23 cellular contexts compared by ENCODE assay signal in the genomic region with DNA sequence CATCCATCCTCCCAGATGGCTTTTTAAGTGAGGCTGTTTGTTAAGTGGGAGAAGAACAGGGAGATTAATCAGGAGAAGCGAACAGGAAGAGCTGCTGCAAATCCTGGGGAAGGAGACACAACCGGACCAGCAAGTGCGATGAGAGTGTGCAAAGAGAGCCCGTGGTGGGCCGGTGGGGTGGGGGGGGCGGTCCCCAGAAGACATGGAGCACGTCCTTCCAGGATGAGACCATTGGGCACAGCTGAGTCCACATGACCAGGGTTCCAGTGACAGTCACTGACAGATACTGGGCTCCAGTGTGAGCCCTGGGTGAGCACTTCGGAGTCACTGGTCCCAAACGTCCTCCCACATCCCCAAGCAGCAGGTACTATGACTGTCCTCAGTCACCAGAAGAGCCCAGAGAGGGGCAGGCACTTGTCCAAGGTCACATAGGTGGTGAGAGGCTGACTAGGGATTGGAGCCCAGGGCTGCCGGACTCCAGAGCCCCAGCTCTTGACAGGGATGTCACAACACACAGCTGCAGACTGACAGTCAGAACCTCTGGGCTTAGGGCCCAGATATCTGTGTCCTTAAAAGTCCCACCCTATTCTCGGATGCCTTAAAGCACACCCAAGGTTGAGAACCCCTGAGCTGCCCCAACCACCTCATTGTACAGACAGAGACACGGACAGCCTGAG.
DNase-seq lines count a peak whose midpoint lies in the region; ATAC-seq and TF ChIP-seq lines count a peak whose summit lies in the region.
"Had no signal": no experiment of that assay in that cellular context is flagged by ENCODE, and none has a peak within 500 bp of the region (broad histone marks: within the 10 kb centered on the region; RNA-seq: fewer than 3 reads in every experiment).

No MANE protein-coding gene starts in this region.

- DNase-seq in Right ventricle myocardium superior (no peak), right atrium auricular region (ENCODE audit: low spot score) (no peak), chondrocyte (ENCODE audit: low spot score) (peak; percentile 48), right cardiac atrium (peak; percentile 27 to 61 (median 60)), neuronal stem cell (ENCODE audit: low spot score) (no peak), WERI-Rb-1 (no peak), HPDE6-E6E7 (ENCODE audit: extremely low spot score) (no peak)
- DNase-seq: 8988T; ACHN; AML-193; BE2C; CD4-positive, alpha-beta T cell; CD8-positive, alpha-beta memory T cell; DMS 273 treated with DMSO at 0.1 percent for 48 hours; DMS79; GF-D8; HFFc6 had no signal

- no peaks in the 10 kb centered on the region for H3K4me1 ChIP-seq in right atrium auricular region
- no peaks in the 10 kb centered on the region for H3K4me1 ChIP-seq in right cardiac atrium (ENCODE audit: control insufficient read depth, insufficient read depth, low read length)
- no peaks in the 10 kb centered on the region for H3K4me1 ChIP-seq in neuronal stem cell (ENCODE audit: control insufficient read depth in 2 of 2, insufficient read depth in 1 of 2, low read depth in 1 of 2, low read length in 2 of 2)
- H3K4me1 ChIP-seq: A549; BE2C; BLaER1 treated with 17β-estradiol and CSF1 and Interleukin-3, amounts not matched to agents 10 nM and 100 nM; HAP-1 had no signal

- H2AFZ ChIP-seq in neuronal stem cell (ENCODE audit: low read length): no peak overlapping the region

- peak overlapping the region; percentile 59 for H3K18ac ChIP-seq in neuronal stem cell (ENCODE audit: low read length)

- no peak for TF ChIP-seq CTCF in right atrium auricular region (IDR thresholded peaks at IDR 0.05)
- no peak for TF ChIP-seq CTCF in chondrocyte (IDR thresholded peaks at IDR 0.05)
- TF ChIP-seq CTCF in WERI-Rb-1 (IDR thresholded peaks at IDR 0.05; ENCODE audit: low read depth, low read length): no peak

- H3K27ac Mint-ChIP-seq in chondrocyte (ENCODE audit: unreplicated experiment): no peak overlapping the region
- H3K27ac Mint-ChIP-seq: CD14-positive monocyte; CD4-positive, alpha-beta T cell; GM23338; HFFc6 had no signal

- no peak overlapping the region for H2BK5ac ChIP-seq in neuronal stem cell (ENCODE audit: low read length)

- H3K4me1 Mint-ChIP-seq in chondrocyte (ENCODE audit: low read depth): no peaks in the 10 kb centered on the region
- H3K4me1 Mint-ChIP-seq: CD14-positive monocyte; CD8-positive, alpha-beta memory T cell; GM23338 had no signal

- no peak overlapping the region for H3K4me3 Mint-ChIP-seq in chondrocyte (ENCODE audit: unreplicated experiment)
- H3K4me3 Mint-ChIP-seq: CD14-positive monocyte; CD4-positive, alpha-beta T cell; CD8-positive, alpha-beta memory T cell; GM23338; HFFc6 had no signal

- H3K27me3 Mint-ChIP-seq in chondrocyte (ENCODE audit: low read depth): peaks cover 32% of the 10 kb centered on the region

- H4K8ac ChIP-seq in neuronal stem cell (ENCODE audit: low read depth, low read length): no peak overlapping the region

- intact Hi-C loops in Right ventricle myocardium superior (cut with DNase I): loop anchor here (5.0 kb wide), 1 partner anchor 858 kb away; no protein-coding TSS in a partner anchor
- intact Hi-C loops in right cardiac atrium (cut with DNase I): loop anchor here in 3 of 4 donors (10.0 kb wide), 3 partner anchors 306 to 856 kb away; no protein-coding TSS in a partner anchor

- H2BK120ac ChIP-seq in neuronal stem cell (ENCODE audit: low read depth, low read length): no peak overlapping the region

- 41% methylated on average over 12 of the region's 12 CpGs for WGBS in right cardiac atrium
- WGBS in neuronal stem cell (ENCODE audit: extremely low coverage in 2 of 2, insufficient read length in 2 of 2, insufficient replicate concordance in 1 of 2), 2 donors: no CpG with 5 or more reads among the region's 12 CpGs

- H3K23ac ChIP-seq in neuronal stem cell (ENCODE audit: low read depth, low read length, poor library complexity): no peak overlapping the region

- H2BK12ac ChIP-seq in neuronal stem cell (ENCODE audit: low read length): no peak overlapping the region

- H3K9me3 ChIP-seq in right atrium auricular region: no peaks in the 10 kb centered on the region
- no peaks in the 10 kb centered on the region for H3K9me3 ChIP-seq in right cardiac atrium (ENCODE audit: control insufficient read depth, low read length)
- no peaks in the 10 kb centered on the region for H3K9me3 ChIP-seq in neuronal stem cell (replicated peaks in 1 of 2; ENCODE audit: control insufficient read depth in 2 of 2, insufficient read depth in 1 of 2, low read depth in 1 of 2, low read length in 2 of 2)
- no peaks in the 10 kb centered on the region for H3K9me3 ChIP-seq in WERI-Rb-1 (ENCODE audit: severe bottlenecking)
- H3K9me3 ChIP-seq: A549; BE2C; BLaER1 treated with 17β-estradiol and CSF1 and Interleukin-3, amounts not matched to agents 10 nM and 100 nM; HAP-1 had no signal

- no peak overlapping the region for H3K4me2 ChIP-seq in neuronal stem cell (ENCODE audit: insufficient read depth, low read length, poor library complexity, severe bottlenecking)
- H3K4me2 ChIP-seq: A549; BLaER1 treated with 17β-estradiol and CSF1 and Interleukin-3, amounts not matched to agents 10 nM and 100 nM; GM23338 had no signal

- H3K9ac ChIP-seq in neuronal stem cell (ENCODE audit: low read depth, low read length, poor library complexity): no peak overlapping the region
- H3K9ac ChIP-seq: BLaER1 treated with 17β-estradiol and CSF1 and Interleukin-3, amounts not matched to agents 10 nM and 100 nM had no signal

- H3K36me3 ChIP-seq in right atrium auricular region (no peaks in the 10 kb centered on the region), neuronal stem cell (replicated peaks in 1 of 2; ENCODE audit: control insufficient read depth in 2 of 2, insufficient read depth in 2 of 2, low read length in 2 of 2) (no peaks in the 10 kb centered on the region), WERI-Rb-1 (no peaks in the 10 kb centered on the region)
- H3K36me3 ChIP-seq: BE2C; BLaER1 treated with 17β-estradiol and CSF1 and Interleukin-3, amounts not matched to agents 10 nM and 100 nM; HAP-1 had no signal

- no peak overlapping the region for H4K91ac ChIP-seq in neuronal stem cell (ENCODE audit: low read depth, low read length, poor library complexity)

- H2AK5ac ChIP-seq in neuronal stem cell (ENCODE audit: low read depth, low read length): peak overlapping the region; percentile 27

- ATAC-seq in Right ventricle myocardium superior (ENCODE audit: poor library complexity) (peak; percentile 58), right cardiac atrium (peak; percentile 68 to 72), GM18873 (IDR thresholded peaks at IDR 0.05; ENCODE audit: low FRiP score, unreplicated experiment) (no peak)
- ATAC-seq: A549, GM23338 had no signal

- no peaks in the 10 kb centered on the region for H3K27me3 ChIP-seq in right atrium auricular region
- no peaks in the 10 kb centered on the region for H3K27me3 ChIP-seq in right cardiac atrium (ENCODE audit: control insufficient read depth, insufficient read depth)
- no peaks in the 10 kb centered on the region for H3K27me3 ChIP-seq in neuronal stem cell (ENCODE audit: control insufficient read depth in 3 of 3, insufficient read depth in 3 of 3, low read depth in 1 of 3, low read length in 3 of 3)
- no peaks in the 10 kb centered on the region for H3K27me3 ChIP-seq in WERI-Rb-1 (ENCODE audit: insufficient read depth, low read depth, severe bottlenecking)
- H3K27me3 ChIP-seq: BE2C; BLaER1 treated with 17β-estradiol and CSF1 and Interleukin-3, amounts not matched to agents 10 nM and 100 nM had no signal

- H3K14ac ChIP-seq in neuronal stem cell (ENCODE audit: low read length): no peak overlapping the region

- no peak overlapping the region for H3K27ac ChIP-seq in right atrium auricular region
- H3K27ac ChIP-seq in right cardiac atrium (ENCODE audit: low read length): no peak overlapping the region
- H3K27ac ChIP-seq in neuronal stem cell (replicated peaks; ENCODE audit: low read length): no peak overlapping the region
- no peak overlapping the region for H3K27ac ChIP-seq in WERI-Rb-1
- H3K27ac ChIP-seq: A549; BLaER1 treated with 17β-estradiol and CSF1 and Interleukin-3, amounts not matched to agents 10 nM and 100 nM had no signal

- no peaks in the 10 kb centered on the region for H3K36me3 Mint-ChIP-seq in chondrocyte (ENCODE audit: low read depth)
- H3K36me3 Mint-ChIP-seq: CD14-positive monocyte; CD8-positive, alpha-beta memory T cell had no signal

- peak overlapping the region; percentile 64 for H2BK15ac ChIP-seq in neuronal stem cell (ENCODE audit: low read length)

- H3K4me3 ChIP-seq in right atrium auricular region: no peak overlapping the region
- H3K4me3 ChIP-seq in right cardiac atrium (ENCODE audit: low read length): no peak overlapping the region
- no peak overlapping the region for H3K4me3 ChIP-seq in neuronal stem cell (ENCODE audit: low read length in 2 of 2)
- no peak overlapping the region for H3K4me3 ChIP-seq in WERI-Rb-1 (ENCODE audit: low read depth, low read length)
- H3K4me3 ChIP-seq: A549; BLaER1 treated with 17β-estradiol and CSF1 and Interleukin-3, amounts not matched to agents 10 nM and 100 nM; GM23338; HAP-1 had no signal

- H3K9me3 Mint-ChIP-seq in chondrocyte (ENCODE audit: low read depth): no peaks in the 10 kb centered on the region
- H3K9me3 Mint-ChIP-seq: CD4-positive, alpha-beta T cell; CD8-positive, alpha-beta memory T cell; GM23338; HFFc6 had no signal

- H3K4ac ChIP-seq in neuronal stem cell (ENCODE audit: low read length): no peak overlapping the region

- no peaks in the 10 kb centered on the region for H3K79me1 ChIP-seq in neuronal stem cell (ENCODE audit: low read depth, low read length)

Comparison
In these comparisons a context has a peak if more than half of its experiments do, and no peak if none do; other contexts are left out.
1. DNase-seq: peak in chondrocyte (single experiment) and right cardiac atrium (3 of 3); none in Right ventricle myocardium superior (single experiment), right atrium auricular region (single experiment), neuronal stem cell (single experiment), WERI-Rb-1 (single experiment) and HPDE6-E6E7 (single experiment).